In genomic region chr19:10339977-10340376, GRCh38 we compare ENCODE assay signal across 1 cellular context.
TF ChIP-seq lines count a peak whose summit lies in the region.

No MANE protein-coding gene starts in this region.

TF ChIP-seq in HepG2, 621 proteins besides CTCF, POLR2A, EP300 and RAD21:
- TF ChIP-seq ZNF121 (CRISPR knock-in tag; IDR thresholded peaks at IDR 0.05) (peak; percentile 44; the same call in 1 of the 2 replicates), ZNF335 (CRISPR knock-in tag; IDR thresholded peaks at IDR 0.05) (no peak)
